In genomic region chr4:52751349-52751911, GRCh38 we compare ENCODE assay signal across 8 cellular contexts. TPM values are rescaled to one million over a fixed set of nuclear protein-coding genes. Genes with fewer than 3 reads are reported as not detected.
DNase-seq lines count a peak whose midpoint lies in the region; ATAC-seq and TF ChIP-seq lines count a peak whose summit lies in the region.

Gene ERVMER34-1 (minus strand): TSS chr4:52751425. CDS start chr4:52745520, 5,905 bp downstream.

- peak within 1 kb of the TSS; percentile 72 to 82 (median 79) for H3K4me3 Mint-ChIP-seq in CD4-positive, alpha-beta memory T cell
- peak within 1 kb of the TSS; percentile 36 to 72 (median 64) for H3K4me3 Mint-ChIP-seq in immature natural killer cell

- H3K9me3 ChIP-seq in CD4-positive, alpha-beta memory T cell (ENCODE audit: control insufficient read depth in 1 of 2, low read length in 2 of 2), result no peaks in the 10 kb centered on the region
- no peaks in the 10 kb centered on the region for H3K9me3 ChIP-seq in breast epithelium

- DNase-seq in CD4-positive, alpha-beta memory T cell, result no peak
- DNase-seq in NCI-H2029 treated with DMSO at 0.1 percent for 48 hours (lab: John Stamatoyannopoulos, UW) (peak; percentile 7), breast epithelium (ENCODE audit: low spot score in 2 of 2) (peak; percentile 62 to 72), immature natural killer cell (no peak), GM19240 (ENCODE audit: insufficient read length, low spot score) (no peak), NCI-H226 (no peak)

- CTCF ChIA-PET in CD4-positive, alpha-beta memory T cell (lab: Charles Lee; ENCODE audit: partially characterized antibody), result no interaction called here

- intact Hi-C loops in CD4-positive, alpha-beta memory T cell (cut with micrococcal nuclease), result no loop called here
- intact Hi-C loops in breast epithelium (cut with DNase I; ENCODE audit: low total_unique reads), result no loop called here

- no peak for TF ChIP-seq CTCF in breast epithelium (IDR thresholded peaks at IDR 0.05)

- TF ChIP-seq POLR2A in breast epithelium (IDR thresholded peaks at IDR 0.05), result no peak

- peak within 1 kb of the TSS in 1 of 2 donors; percentile 32 for H3K4me3 ChIP-seq in CD4-positive, alpha-beta memory T cell (ENCODE audit: low read length in 2 of 2)
- H3K4me3 ChIP-seq in breast epithelium, result peak within 1 kb of the TSS; percentile 41 to 82 (median 64)
- H3K4me3 ChIP-seq in skin epidermis, result peak within 1 kb of the TSS; percentile 19 to 58 (median 43)

- H3K9me3 Mint-ChIP-seq in CD4-positive, alpha-beta memory T cell, result peaks cover 0 to 5% (median 0%) of the 10 kb centered on the region in 8 donors
- H3K9me3 Mint-ChIP-seq in immature natural killer cell, result peaks cover 0 to 9% (median 0%) of the 10 kb centered on the region in 6 donors

- peaks cover 13% of the 10 kb centered on the region for H3K4me1 ChIP-seq in CD4-positive, alpha-beta memory T cell (ENCODE audit: insufficient read depth, low read length)
- no peaks in the 10 kb centered on the region for H3K4me1 ChIP-seq in breast epithelium

- ATAC-seq in HG03521 (IDR thresholded peaks at IDR 0.05; ENCODE audit: unreplicated experiment), result no peak

- no peaks in the 10 kb centered on the region for H3K36me3 Mint-ChIP-seq in CD4-positive, alpha-beta memory T cell
- H3K36me3 Mint-ChIP-seq in immature natural killer cell, result no peaks in the 10 kb centered on the region

- POLR2A ChIA-PET in CD4-positive, alpha-beta memory T cell (lab: Charles Lee; ENCODE audit: partially characterized antibody), result no interaction called here

- peaks cover 32 to 38% of the 10 kb centered on the region in 2 donors for H3K27me3 Mint-ChIP-seq in CD4-positive, alpha-beta memory T cell
- peaks cover 3 to 18% (median 7%) of the 10 kb centered on the region in 3 donors for H3K27me3 Mint-ChIP-seq in immature natural killer cell (ENCODE audit: low read depth in 3 of 3)

- H3K27ac ChIP-seq in CD4-positive, alpha-beta memory T cell (ENCODE audit: low read depth, low read length), result no peak within 1 kb of the TSS
- H3K27ac ChIP-seq in breast epithelium (peak within 1 kb of the TSS; percentile 54 to 64), skin epidermis (peak within 1 kb of the TSS in 1 of 21 experiments; percentile 26)

- peaks cover 0 to 20% (median 5%) of the 10 kb centered on the region in 4 donors for H3K4me1 Mint-ChIP-seq in CD4-positive, alpha-beta memory T cell
- H3K4me1 Mint-ChIP-seq in immature natural killer cell, result peaks cover 12 to 21% of the 10 kb centered on the region in 2 donors

- H3K27me3 ChIP-seq in CD4-positive, alpha-beta memory T cell (ENCODE audit: insufficient read depth, low read length), result peaks cover 22% of the 10 kb centered on the region
- no peaks in the 10 kb centered on the region for H3K27me3 ChIP-seq in breast epithelium

- H3K36me3 ChIP-seq in CD4-positive, alpha-beta memory T cell (ENCODE audit: insufficient read depth, low read length), result no peaks in the 10 kb centered on the region
- no peaks in the 10 kb centered on the region for H3K36me3 ChIP-seq in breast epithelium

- H3K27ac Mint-ChIP-seq in CD4-positive, alpha-beta memory T cell, result no peak within 1 kb of the TSS
- H3K27ac Mint-ChIP-seq in immature natural killer cell, result no peak within 1 kb of the TSS

RNA-seq across cellular contexts. Expression of gene ERVMER34-1, which starts in this region (rescaled TPM):
- total RNA-seq in CD4-positive, alpha-beta memory T cell, result not detected
- polyA plus RNA-seq in CD4-positive, alpha-beta memory T cell, result not detected
- total RNA-seq in breast epithelium, result 1 to 10 TPM in 2 of 3 donors, not detected in 1; 1.6 to 2.8 TPM
- polyA plus RNA-seq in immature natural killer cell, result not detected

Comparison
In these comparisons a context has a peak if more than half of its experiments do, and no peak if none do; other contexts are left out.
1. DNase-seq: peak in NCI-H2029 treated with DMSO at 0.1 percent for 48 hours (single experiment) and breast epithelium (2 of 2); none in CD4-positive, alpha-beta memory T cell (0 of 5), immature natural killer cell (0 of 3), GM19240 (single experiment) and NCI-H226 (single experiment).